Comparison of ENCODE assay signal across 10 cellular contexts in the genomic region with DNA sequence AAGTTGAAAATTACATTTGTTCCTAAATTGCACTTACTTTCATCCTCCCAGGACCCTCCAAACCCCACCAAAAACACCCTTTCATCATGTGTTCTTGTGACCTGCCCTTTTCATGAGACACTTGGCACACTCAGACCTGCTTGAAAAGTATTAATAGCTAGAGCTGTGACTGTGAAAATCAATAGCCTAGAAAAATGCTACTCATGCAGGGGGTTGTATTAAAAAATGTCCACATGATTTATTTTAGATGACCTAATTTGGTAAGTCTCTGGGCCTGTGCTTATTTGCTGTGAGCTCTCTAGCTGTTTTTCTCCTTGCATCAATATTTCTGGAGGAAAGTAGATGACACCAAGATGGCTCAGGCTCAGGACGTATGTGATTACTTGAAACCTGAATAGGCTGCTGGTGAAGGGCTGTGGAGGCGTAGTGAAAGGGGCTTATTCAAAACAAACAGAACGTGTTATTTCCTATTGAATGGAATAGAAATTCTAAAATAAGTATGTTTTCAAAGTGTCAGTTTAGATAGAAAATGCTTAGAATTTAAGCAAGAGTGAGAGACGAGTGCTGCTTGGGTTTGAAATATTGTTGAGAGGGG. TPM values are rescaled to one million over a fixed set of nuclear protein-coding genes. Genes with fewer than 3 reads are reported as not detected.
DNase-seq lines count a peak whose midpoint lies in the region; TF ChIP-seq lines count a peak whose summit lies in the region.
"Had no signal": no experiment of that assay in that cellular context is flagged by ENCODE, and none has a peak within 500 bp of the region (broad histone marks: within the 10 kb centered on the region; RNA-seq: fewer than 3 reads in every experiment).

No MANE protein-coding gene starts in this region.

- intact Hi-C loops in transverse colon (cut with DNase I; ENCODE audit: low total_unique reads), result loop anchor here (10.0 kb wide), 1 partner anchor 525 kb away; a partner anchor contains a TSS

- H3K27me3 ChIP-seq in Karpas-422 (ENCODE audit: low read length) (no peaks in the 10 kb centered on the region), neuronal stem cell (ENCODE audit: control insufficient read depth in 3 of 3, insufficient read depth in 3 of 3, low read depth in 1 of 3, low read length in 3 of 3) (no peaks in the 10 kb centered on the region), transverse colon (no peaks in the 10 kb centered on the region)

- no peaks in the 10 kb centered on the region for H3K4me1 Mint-ChIP-seq in immature natural killer cell

- H3K27ac ChIP-seq in Karpas-422 (ENCODE audit: low read length) (no peak overlapping the region), coronary artery (peak overlapping the region; percentile 67 to 77), neuronal stem cell (replicated peaks; ENCODE audit: low read length) (no peak overlapping the region), transverse colon (peak overlapping the region; percentile 1 to 70 (median 38))

- H3K14ac ChIP-seq in neuronal stem cell (ENCODE audit: low read length), result no peak overlapping the region

- H2BK12ac ChIP-seq in neuronal stem cell (ENCODE audit: low read length), result no peak overlapping the region

- DNase-seq in Karpas-422 (peak; percentile 14), coronary artery (ENCODE audit: low spot score) (no peak), neuronal stem cell (ENCODE audit: low spot score) (no peak), transverse colon (no peak), NCI-H2107 treated with DMSO at 0.1 percent for 48 hours (lab: John Stamatoyannopoulos, UW; ENCODE audit: unreplicated experiment) (no peak), immature natural killer cell (no peak), NCI-H1436 treated with DMSO at 0.1 percent for 48 hours (lab: John Stamatoyannopoulos, UW) (no peak)
- DNase-seq: activated effector memory CD4-positive, alpha-beta T cell treated with Interleukin-2 at 50 U/mL for 16 hours had no signal

- TF ChIP-seq EP300 in transverse colon (IDR thresholded peaks at IDR 0.05; ENCODE audit: low read depth), result no peak

- no peak overlapping the region for H3K4me3 Mint-ChIP-seq in immature natural killer cell
- H3K4me3 Mint-ChIP-seq: activated CD4-positive, alpha-beta T cell treated with anti-CD3 and anti-CD28 coated beads, Interleukin-2, amount 10 ng/mL, durations not matched to agents 7 days and 5 days had no signal

- H3K4me1 ChIP-seq in Karpas-422 (ENCODE audit: low read length), result no peaks in the 10 kb centered on the region
- H3K4me1 ChIP-seq in neuronal stem cell (ENCODE audit: control insufficient read depth in 2 of 2, insufficient read depth in 1 of 2, low read depth in 1 of 2, low read length in 2 of 2), result peaks cover 2% of the 10 kb centered on the region in 2 donors
- peaks cover 0 to 16% (median 3%) of the 10 kb centered on the region in 4 donors for H3K4me1 ChIP-seq in transverse colon
- H3K4me1 ChIP-seq: Caco-2 had no signal

- H2AK5ac ChIP-seq in neuronal stem cell (ENCODE audit: low read depth, low read length), result no peak overlapping the region

- no peak overlapping the region for H3K4me3 ChIP-seq in Karpas-422 (ENCODE audit: low read length)
- H3K4me3 ChIP-seq in coronary artery, result peak overlapping the region; percentile 23
- peak overlapping the region in 1 of 2 donors; percentile 20 for H3K4me3 ChIP-seq in neuronal stem cell (ENCODE audit: low read length in 2 of 2)
- no peak overlapping the region for H3K4me3 ChIP-seq in transverse colon

- H3K4me2 ChIP-seq in Karpas-422 (ENCODE audit: low read depth, low read length, poor library complexity, severe bottlenecking) (no peak overlapping the region), neuronal stem cell (ENCODE audit: insufficient read depth, low read length, poor library complexity, severe bottlenecking) (no peak overlapping the region)

- no peak overlapping the region for H3K23ac ChIP-seq in neuronal stem cell (ENCODE audit: low read depth, low read length, poor library complexity)

- H3K27ac Mint-ChIP-seq in immature natural killer cell, result no peak overlapping the region
- H3K27ac Mint-ChIP-seq: activated CD4-positive, alpha-beta T cell treated with anti-CD3 and anti-CD28 coated beads, Interleukin-2, amount 10 ng/mL, durations not matched to agents 7 days and 5 days had no signal

- H2BK15ac ChIP-seq in neuronal stem cell (ENCODE audit: low read length), result no peak overlapping the region

- no peak overlapping the region for H3K18ac ChIP-seq in neuronal stem cell (ENCODE audit: low read length)

- no peaks in the 10 kb centered on the region for H3K9me3 ChIP-seq in Karpas-422 (ENCODE audit: low read length)
- H3K9me3 ChIP-seq in neuronal stem cell (replicated peaks in 1 of 2; ENCODE audit: control insufficient read depth in 2 of 2, insufficient read depth in 1 of 2, low read depth in 1 of 2, low read length in 2 of 2), result no peaks in the 10 kb centered on the region
- no peaks in the 10 kb centered on the region for H3K9me3 ChIP-seq in transverse colon
- H3K9me3 ChIP-seq: Caco-2 had no signal

- H3K79me1 ChIP-seq in neuronal stem cell (ENCODE audit: low read depth, low read length), result no peaks in the 10 kb centered on the region

- TF ChIP-seq POLR2A in transverse colon (IDR thresholded peaks at IDR 0.05), result no peak

- H2BK5ac ChIP-seq in neuronal stem cell (ENCODE audit: low read length), result no peak overlapping the region

- no peak for TF ChIP-seq CTCF in coronary artery (IDR thresholded peaks at IDR 0.05)
- TF ChIP-seq CTCF in transverse colon (IDR thresholded peaks at IDR 0.05), result no peak

- H4K20me1 ChIP-seq in Karpas-422 (ENCODE audit: insufficient read depth, low read depth, low read length), result no peaks in the 10 kb centered on the region

- no peaks in the 10 kb centered on the region for H3K36me3 ChIP-seq in Karpas-422 (ENCODE audit: insufficient read depth, low read length)
- H3K36me3 ChIP-seq in neuronal stem cell (replicated peaks in 1 of 2; ENCODE audit: control insufficient read depth in 2 of 2, insufficient read depth in 2 of 2, low read length in 2 of 2), result no peaks in the 10 kb centered on the region
- H3K36me3 ChIP-seq in transverse colon, result no peaks in the 10 kb centered on the region

- H3K4ac ChIP-seq in neuronal stem cell (ENCODE audit: low read length), result no peak overlapping the region

- H3K79me2 ChIP-seq in Karpas-422 (ENCODE audit: low read length), result no peaks in the 10 kb centered on the region

- no peak overlapping the region for H2BK120ac ChIP-seq in neuronal stem cell (ENCODE audit: low read depth, low read length)

- peaks cover 0 to 3% (median 1%) of the 10 kb centered on the region in 3 donors for H3K27me3 Mint-ChIP-seq in immature natural killer cell (ENCODE audit: low read depth in 3 of 3)

- no peak overlapping the region for H4K8ac ChIP-seq in neuronal stem cell (ENCODE audit: low read depth, low read length)

- H2AFZ ChIP-seq in Karpas-422 (ENCODE audit: low read length), result no peak overlapping the region
- peak overlapping the region; percentile 78 for H2AFZ ChIP-seq in neuronal stem cell (ENCODE audit: low read length)

- H3K9me3 Mint-ChIP-seq in immature natural killer cell, result no peaks in the 10 kb centered on the region
- H3K9me3 Mint-ChIP-seq: activated CD4-positive, alpha-beta T cell treated with anti-CD3 and anti-CD28 coated beads, Interleukin-2, amount 10 ng/mL, durations not matched to agents 7 days and 5 days had no signal

- no CpG with 5 or more reads among the region's 4 CpGs for WGBS in neuronal stem cell (ENCODE audit: extremely low coverage in 2 of 2, insufficient read length in 2 of 2, insufficient replicate concordance in 1 of 2), 2 donors
- WGBS in transverse colon (ENCODE audit: low coverage in 1 of 2), 2 donors, result 56 to 59% methylated on average over 4 of the region's 4 CpGs

- no peak overlapping the region for H3K9ac ChIP-seq in Karpas-422 (ENCODE audit: low read length)
- no peak overlapping the region for H3K9ac ChIP-seq in neuronal stem cell (ENCODE audit: low read depth, low read length, poor library complexity)

- no peaks in the 10 kb centered on the region for H3K36me3 Mint-ChIP-seq in immature natural killer cell

- H3K9me2 ChIP-seq in Karpas-422 (replicated peaks; ENCODE audit: insufficient read depth, low read length), result no peaks in the 10 kb centered on the region

- H4K91ac ChIP-seq in neuronal stem cell (ENCODE audit: low read depth, low read length, poor library complexity), result no peak overlapping the region

- in situ Hi-C loops in transverse colon (cut with MboI; ENCODE audit: low pct_ligation_motif_present in 1 of 4, low pct_unique_long_range_greater_than_20kb in 1 of 4, low sequenced_read_pairs in 3 of 4), result loop anchor here (10.0 to 25.0 kb wide), 8 partner anchors 235 to 937 kb away; a partner anchor contains a TSS

RNA-seq across cellular contexts. Expression of a gene that starts 29.5 kb away (rescaled TPM):
- total RNA-seq in Karpas-422 (2014; rRNA removed; shearing (Covaris generic); ENCODE audit: low replicate concordance), result not detected in 2 replicates
- polyA plus RNA-seq in neuronal stem cell (2013, experiment 1 of 2), result 0.15 TPM
- polyA plus RNA-seq in neuronal stem cell (2013, experiment 2 of 2), result 0.07 TPM
- 1 to 10 TPM in 3 of 4 donors, under 1 TPM in 1; 0.20 to 3.0 (median 1.6) TPM for total RNA-seq in transverse colon
- under 1 TPM; 0.06 to 0.37 (median 0.31) TPM for polyA plus RNA-seq in immature natural killer cell
- total RNA-seq: activated CD4-positive, alpha-beta T cell treated with anti-CD3 and anti-CD28 coated beads, Interleukin-2, amount 10 ng/mL, durations not matched to agents 7 days and 5 days had no signal

Comparison
In these comparisons a context has a peak if more than half of its experiments do, and no peak if none do; other contexts are left out.
1. H3K27ac ChIP-seq: peak in coronary artery (2 of 2) and transverse colon (4 of 4); none in Karpas-422 (single experiment) and neuronal stem cell (single experiment).